Comparison of ENCODE assay signal across 8 cellular contexts in the genomic region with DNA sequence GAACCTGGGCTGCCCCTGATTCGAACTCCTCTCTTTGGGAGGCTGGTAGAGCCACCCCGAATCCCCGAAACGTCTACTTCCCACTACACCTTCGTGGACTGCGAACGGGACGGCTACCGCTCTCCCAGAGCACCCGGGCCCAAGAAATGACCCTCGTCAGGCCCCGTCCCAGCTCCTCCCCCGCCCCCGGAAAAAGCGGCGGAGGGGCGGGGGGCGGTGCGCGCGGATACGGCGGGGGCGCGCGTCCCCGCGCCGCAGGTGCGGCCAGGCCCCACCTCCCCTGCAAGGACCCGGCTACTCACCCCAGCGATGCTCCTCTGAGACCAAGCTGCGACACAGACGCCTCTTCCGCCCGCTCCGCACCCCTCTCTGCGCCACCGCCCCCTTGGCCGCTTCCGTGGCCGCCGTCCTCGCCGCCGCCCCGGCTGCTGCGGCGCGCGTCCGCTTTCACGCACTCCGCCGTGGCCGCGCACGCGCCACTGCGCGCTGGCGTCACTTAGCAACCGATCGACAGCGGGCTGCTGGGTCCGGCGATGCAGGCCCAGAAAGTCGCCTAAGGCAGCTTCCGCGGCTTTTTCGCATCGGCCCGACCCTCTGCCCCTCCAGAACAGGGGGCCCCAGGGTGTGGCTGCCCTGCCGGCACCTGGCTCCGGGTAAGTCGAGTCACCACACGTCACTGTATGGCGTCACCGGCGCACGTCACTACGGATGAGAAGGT. TPM values are rescaled to one million over a fixed set of nuclear protein-coding genes. Genes with fewer than 3 reads are reported as not detected.
DNase-seq lines count a peak whose midpoint lies in the region; ATAC-seq and TF ChIP-seq lines count a peak whose summit lies in the region.

BTBD9 (minus strand) TSS at position 432 of the 718 bp plus-strand sequence.

- POLR2A ChIA-PET in CD8-positive, alpha-beta memory T cell (lab: Charles Lee): interaction anchor here (0.6 to 1.5 kb wide), 8 partner anchors 20 to 941 kb away, joined by 3 to 12 read pairs (median 6); partner anchors contain the start of genes GLO1, SAYSD1 and ZFAND3

- no peaks in the 10 kb centered on the region for H3K27me3 Mint-ChIP-seq in CD8-positive, alpha-beta memory T cell

- H3K9me3 ChIP-seq in CD8-positive, alpha-beta memory T cell (ENCODE audit: low read length): no peaks in the 10 kb centered on the region
- H3K9me3 ChIP-seq in NT2/D1 (ENCODE audit: insufficient read depth, low read length): no peaks in the 10 kb centered on the region
- no peaks in the 10 kb centered on the region for H3K9me3 ChIP-seq in mononuclear cell (ENCODE audit: low read depth, low read length)

- H3K4me3 ChIP-seq in CD8-positive, alpha-beta memory T cell (ENCODE audit: low read length): peak within 1 kb of the TSS; percentile 92
- H3K4me3 ChIP-seq in NT2/D1 (ENCODE audit: insufficient read length, low read depth): peak within 1 kb of the TSS; percentile 68
- peak within 1 kb of the TSS; percentile 75 for H3K4me3 ChIP-seq in epithelial cell of esophagus (ENCODE audit: low read length)
- peak within 1 kb of the TSS; percentile 93 for H3K4me3 ChIP-seq in mononuclear cell (ENCODE audit: low read length)

- peak within 1 kb of the TSS; percentile 87 to 98 (median 92) for H3K4me3 Mint-ChIP-seq in CD8-positive, alpha-beta memory T cell

- no peaks in the 10 kb centered on the region for H3K27me3 ChIP-seq in CD8-positive, alpha-beta memory T cell (ENCODE audit: insufficient read depth, low read length, poor library complexity, severe bottlenecking)
- H3K27me3 ChIP-seq in NT2/D1 (ENCODE audit: insufficient read depth, insufficient read length) (peaks cover 11% of the 10 kb centered on the region), mononuclear cell (ENCODE audit: insufficient read depth, low read length) (no peaks in the 10 kb centered on the region)

- ATAC-seq in GM19397 (IDR thresholded peaks at IDR 0.05; ENCODE audit: unreplicated experiment) (peak; percentile 87), HG03565 (IDR thresholded peaks at IDR 0.05; ENCODE audit: unreplicated experiment) (peak; percentile 65)

- peaks cover 0 to 5% (median 0%) of the 10 kb centered on the region in 3 donors for H3K36me3 Mint-ChIP-seq in CD8-positive, alpha-beta memory T cell

- peak within 1 kb of the TSS; percentile 99 for H3K27ac ChIP-seq in CD8-positive, alpha-beta memory T cell (ENCODE audit: low read depth, low read length)

- H3K9ac ChIP-seq in NT2/D1 (ENCODE audit: insufficient read length, low read depth): peak within 1 kb of the TSS; percentile 87

- H3K9me3 Mint-ChIP-seq in CD8-positive, alpha-beta memory T cell: no peaks in the 10 kb centered on the region

- peak; percentile 75 to 90 (median 88) for DNase-seq in CD8-positive, alpha-beta memory T cell
- DNase-seq in NT2/D1 (ENCODE audit: low read depth, low spot score) (peak; percentile 50), epithelial cell of esophagus (ENCODE audit: low read depth) (peak; percentile 82)
- DNase-seq in activated CD8-positive, alpha-beta memory T cell treated with anti-CD3 and anti-CD28 coated beads, Interleukin-2, amount 50 U/mL, for 48 hours: peak; percentile 91
- DNase-seq in stimulated activated CD8-positive, alpha-beta memory T cell treated with anti-CD3 and anti-CD28 coated beads, Interleukin-4, amount 100 ng/mL, for 1 hour (ENCODE audit: low read depth in 2 of 2, low spot score in 1 of 2): peak; percentile 47 to 51

- no peak for TF ChIP-seq CTCF in epithelial cell of esophagus (IDR thresholded peaks at IDR 0.05; ENCODE audit: insufficient read depth, low read depth, low read length, missing control alignments)

- H3K4me1 Mint-ChIP-seq in CD8-positive, alpha-beta memory T cell: peaks cover 39 to 69% (median 58%) of the 10 kb centered on the region in 3 donors

- CTCF ChIA-PET in CD8-positive, alpha-beta memory T cell (lab: Charles Lee): interaction anchor here (1.7 kb wide), 1 partner anchor 14 kb away, joined by 4 read pairs; no protein-coding TSS in a partner anchor

- H3K4me1 ChIP-seq in CD8-positive, alpha-beta memory T cell (ENCODE audit: insufficient read depth, low read length): peaks cover 36% of the 10 kb centered on the region
- H3K4me1 ChIP-seq in NT2/D1 (ENCODE audit: insufficient read depth, insufficient read length): no peaks in the 10 kb centered on the region
- peaks cover 21% of the 10 kb centered on the region for H3K4me1 ChIP-seq in mononuclear cell (ENCODE audit: insufficient read depth, low read length)

- H3K36me3 ChIP-seq in CD8-positive, alpha-beta memory T cell (ENCODE audit: insufficient read depth, low read length): no peaks in the 10 kb centered on the region
- H3K36me3 ChIP-seq in NT2/D1 (ENCODE audit: insufficient read depth, insufficient read length, low read length): no peaks in the 10 kb centered on the region

- H3K27ac Mint-ChIP-seq in CD8-positive, alpha-beta memory T cell: peak within 1 kb of the TSS; percentile 84 to 98 (median 97)

RNA-seq across cellular contexts. Expression of gene BTBD9, which starts in this region (rescaled TPM):
- total RNA-seq in CD8-positive, alpha-beta memory T cell: 10 to 100 TPM; 12.2 to 14.9 TPM
- 17.7 TPM for polyA plus RNA-seq in CD8-positive, alpha-beta memory T cell
- 93.7 TPM for total RNA-seq in mononuclear cell

Comparison
In these comparisons a context has a peak if more than half of its experiments do, and no peak if none do; other contexts are left out.
1. Peak in every context shown above with its lines: DNase-seq, ATAC-seq, H3K4me3 ChIP-seq and H3K27ac ChIP-seq.